6 cellular contexts compared by ENCODE assay signal in genomic region chr10:127018766-127019165, GRCh38.
"Had no signal": no experiment of that assay in that cellular context is flagged by ENCODE, and none has a peak within 500 bp of the region (broad histone marks: within the 10 kb centered on the region; RNA-seq: fewer than 3 reads in every experiment).

No MANE protein-coding gene starts in this region.

- ATAC-seq: GM23338, HepG2 had no signal

- H3K4me3 ChIP-seq: GM23338 had no signal

- DNase-seq: H9, HCEC 1CT, KBM-7 had no signal

- H2AFZ ChIP-seq: GM23338 had no signal

- H3K4me2 ChIP-seq: GM23338 had no signal

- H3K27ac ChIP-seq: HL-60 had no signal
